In genomic region chr5:106680330-106680729, GRCh38 we compare ENCODE assay signal across 13 cellular contexts.
DNase-seq lines count a peak whose midpoint lies in the region; ATAC-seq and TF ChIP-seq lines count a peak whose summit lies in the region.
"Had no signal": no experiment of that assay in that cellular context is flagged by ENCODE, and none has a peak within 500 bp of the region (broad histone marks: within the 10 kb centered on the region; RNA-seq: fewer than 3 reads in every experiment).

No MANE protein-coding gene starts in this region.

- H3K4me1 ChIP-seq in adipocyte (ENCODE audit: control insufficient read depth, insufficient read depth, low read length) = no peaks in the 10 kb centered on the region

- intact Hi-C loops in sciatic nerve (cut with DNase I) = no loop called here

- no peaks in the 10 kb centered on the region for H3K9me3 ChIP-seq in adipocyte (ENCODE audit: control insufficient read depth, low read length)

- TF ChIP-seq CTCF in omental fat pad (IDR thresholded peaks at IDR 0.05) = no peak

- H3K36me3 ChIP-seq in adipocyte (ENCODE audit: control insufficient read depth, insufficient read depth, low read length, severe bottlenecking) = no peaks in the 10 kb centered on the region

- peak; percentile 78 for ATAC-seq in GM19025 (IDR thresholded peaks at IDR 0.05; ENCODE audit: low read depth, unreplicated experiment)
- ATAC-seq in HG03045 (IDR thresholded peaks at IDR 0.05; ENCODE audit: unreplicated experiment) = peak; percentile 64
- ATAC-seq in sciatic nerve = peak; percentile 34
- ATAC-seq in HG02973 (IDR thresholded peaks at IDR 0.05; ENCODE audit: unreplicated experiment) = no peak
- no peak for ATAC-seq in omental fat pad (ENCODE audit: low FRiP score)
- ATAC-seq in HG03196 (IDR thresholded peaks at IDR 0.05; ENCODE audit: unreplicated experiment) = no peak
- ATAC-seq: activated CD8-positive, alpha-beta T cell treated with anti-CD3 and anti-CD28 coated beads for 36 hours; left cardiac atrium had no signal

- H3K9ac ChIP-seq in adipocyte (ENCODE audit: low read length) = no peak overlapping the region

- H3K4me3 ChIP-seq in adipocyte (ENCODE audit: low read length) = peak overlapping the region; percentile 60

- H3K27me3 ChIP-seq in adipocyte (replicated peaks; ENCODE audit: control insufficient read depth, insufficient read depth, low read length) = no peaks in the 10 kb centered on the region

- peak; percentile 31 for DNase-seq in adipocyte (ENCODE audit: low read depth)
- no peak for DNase-seq in sciatic nerve (ENCODE audit: low spot score)
- no peak for DNase-seq in omental fat pad (ENCODE audit: low spot score)
- no peak for DNase-seq in activated gamma-delta T cell treated with Interleukin-2 at 50 U/mL for 16 hours
- DNase-seq: activated CD8-positive, alpha-beta T cell treated with anti-CD3 and anti-CD28 coated beads for 36 hours; amniotic stem cell; erythroblast; left cardiac atrium; NCI-H1417 treated with DMSO at 0.1 percent for 48 hours had no signal

Comparison
In these comparisons a context has a peak if more than half of its experiments do, and no peak if none do; other contexts are left out.
1. ATAC-seq: peak in GM19025 (single experiment), HG03045 (single experiment) and sciatic nerve (single experiment); none in HG02973 (single experiment), omental fat pad (single experiment) and HG03196 (single experiment).